In genomic region chr4:118968006-118968405, GRCh38 we compare ENCODE assay signal across 8 cellular contexts.
A peak's percentile ranks its signal among the peaks of the same experiment; 100 is the strongest.
DNase-seq lines count a peak whose midpoint lies in the region; ATAC-seq lines count a peak whose summit lies in the region.

No MANE protein-coding gene starts in this region.

- H3K4me1 Mint-ChIP-seq in activated CD4-positive, alpha-beta memory T cell treated with anti-CD3 and anti-CD28 coated beads for 36 hours (ENCODE audit: low read depth) = peaks cover 8% of the 10 kb centered on the region

- H3K9me3 Mint-ChIP-seq in activated CD4-positive, alpha-beta memory T cell treated with anti-CD3 and anti-CD28 coated beads for 36 hours = no peaks in the 10 kb centered on the region

- POLR2A ChIA-PET in activated CD4-positive, alpha-beta memory T cell treated with anti-CD3 and anti-CD28 coated beads for 36 hours (lab: Charles Lee) = no interaction called here

- intact Hi-C loops in activated CD4-positive, alpha-beta memory T cell treated with anti-CD3 and anti-CD28 coated beads for 36 hours (cut with micrococcal nuclease) = loop anchor here (1.0 kb wide), 1 partner anchor 196 kb away; no protein-coding TSS in a partner anchor
- intact Hi-C loops in left cardiac atrium (cut with DNase I) = loop anchor here in 1 of 2 donors (2.0 to 5.0 kb wide), 2 partner anchors 81 to 195 kb away; partner anchors contain the start of gene SYNPO2

- CTCF ChIA-PET in activated CD4-positive, alpha-beta memory T cell treated with anti-CD3 and anti-CD28 coated beads for 36 hours (lab: Charles Lee) = interaction anchor here (1.1 kb wide), 1 partner anchor 55 kb away, joined by 3 read pairs; no protein-coding TSS in a partner anchor

- no peaks in the 10 kb centered on the region for H3K36me3 Mint-ChIP-seq in activated CD4-positive, alpha-beta memory T cell treated with anti-CD3 and anti-CD28 coated beads for 36 hours

- peak; percentile 79 for DNase-seq in GDM1 (lab: John Stamatoyannopoulos, UW)
- DNase-seq in HK-2 (ENCODE audit: unreplicated experiment) = peak; percentile 30
- DNase-seq in activated CD4-positive, alpha-beta memory T cell treated with anti-CD3 and anti-CD28 coated beads for 36 hours = peak; percentile 11
- peak; percentile 46 for DNase-seq in left cardiac atrium
- DNase-seq in renal cortical epithelial cell (ENCODE audit: low read depth) = peak; percentile 97
- no peak for DNase-seq in NCI-H2081 treated with DMSO at 0.1 percent for 48 hours (lab: John Stamatoyannopoulos, UW)
- no peak for DNase-seq in central memory CD4-positive, alpha-beta T cell

- H3K27me3 Mint-ChIP-seq in activated CD4-positive, alpha-beta memory T cell treated with anti-CD3 and anti-CD28 coated beads for 36 hours = no peaks in the 10 kb centered on the region

- ATAC-seq in GM21447 (IDR thresholded peaks at IDR 0.05; ENCODE audit: unreplicated experiment) = peak; percentile 100
- ATAC-seq in left cardiac atrium = peak; percentile 83 to 88

- H3K27ac Mint-ChIP-seq in activated CD4-positive, alpha-beta memory T cell treated with anti-CD3 and anti-CD28 coated beads for 36 hours = no peak overlapping the region

- no peak overlapping the region for H3K4me3 Mint-ChIP-seq in activated CD4-positive, alpha-beta memory T cell treated with anti-CD3 and anti-CD28 coated beads for 36 hours

Comparison
In these comparisons a context has a peak if more than half of its experiments do, and no peak if none do; other contexts are left out.
1. DNase-seq: peak in GDM1 (single experiment), HK-2 (single experiment), activated CD4-positive, alpha-beta memory T cell treated with anti-CD3 and anti-CD28 coated beads for 36 hours (single experiment), left cardiac atrium (single experiment) and renal cortical epithelial cell (single experiment); none in NCI-H2081 treated with DMSO at 0.1 percent for 48 hours (single experiment) and central memory CD4-positive, alpha-beta T cell (single experiment).